In the genomic region with DNA sequence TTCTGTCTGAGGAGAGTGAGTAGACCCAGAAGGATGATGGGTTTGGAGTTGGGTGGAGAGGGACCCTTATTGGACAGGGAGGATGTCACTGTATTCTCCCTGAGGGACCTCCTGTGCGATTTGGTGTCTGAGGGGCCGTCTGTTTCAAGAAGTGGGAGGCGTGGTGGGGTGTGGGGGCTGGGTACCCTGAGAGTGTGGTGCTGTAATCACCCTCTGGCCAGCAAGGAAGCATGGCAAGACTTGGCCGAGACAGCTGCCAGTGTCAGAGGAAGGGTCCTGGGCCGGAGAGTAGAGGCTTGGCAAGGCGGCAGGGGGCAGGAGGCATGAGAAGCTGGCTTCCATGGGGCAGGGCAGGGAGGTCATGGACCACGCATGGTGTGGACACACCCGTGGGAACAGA, we compare ENCODE assay signal across 20 cellular contexts.
"Had no signal": no experiment of that assay in that cellular context is flagged by ENCODE, and none has a peak within 500 bp of the region (broad histone marks: within the 10 kb centered on the region; RNA-seq: fewer than 3 reads in every experiment).

No MANE protein-coding gene starts in this region.

- H3K27ac ChIP-seq: foreskin keratinocyte, left ventricle myocardium inferior, parathyroid adenoma, psoas muscle, suprapubic skin, thyroid gland, upper lobe of left lung, uterus had no signal

- DNase-seq: erythroblast; foreskin keratinocyte; immature natural killer cell; left cardiac atrium; left ventricle myocardium inferior; mesendoderm; naive B cell; occipital lobe; psoas muscle; retina; stimulated activated CD4-positive, alpha-beta T cell treated with anti-CD3 and anti-CD28 coated beads, Interleukin-2, amount 100 ng/mL, for 24 hours; stimulated activated CD4-positive, alpha-beta T cell treated with anti-CD3 and anti-CD28 coated beads, Interleukin-4, amount 100 ng/mL, for 4 hours; stimulated activated naive CD4-positive, alpha-beta T cell treated with Interleukin-2 at 50 U/mL for 16 hours; thyroid gland; upper lobe of left lung; uterus had no signal

- H3K4me3 Mint-ChIP-seq: immature natural killer cell, naive B cell, nephron had no signal

- H3K27me3 ChIP-seq: foreskin keratinocyte, suprapubic skin, thyroid gland, upper lobe of left lung, uterus had no signal

- H3K27ac Mint-ChIP-seq: immature natural killer cell, naive B cell had no signal

- H3K36me3 Mint-ChIP-seq: naive B cell had no signal

- H3K4me3 ChIP-seq: left ventricle myocardium inferior, lung, psoas muscle, suprapubic skin, thyroid gland, upper lobe of left lung, uterus had no signal

- H3K4me1 Mint-ChIP-seq: immature natural killer cell, naive B cell had no signal

- H3K27me3 Mint-ChIP-seq: naive B cell had no signal
